12 cellular contexts compared by ENCODE assay signal in the genomic region with DNA sequence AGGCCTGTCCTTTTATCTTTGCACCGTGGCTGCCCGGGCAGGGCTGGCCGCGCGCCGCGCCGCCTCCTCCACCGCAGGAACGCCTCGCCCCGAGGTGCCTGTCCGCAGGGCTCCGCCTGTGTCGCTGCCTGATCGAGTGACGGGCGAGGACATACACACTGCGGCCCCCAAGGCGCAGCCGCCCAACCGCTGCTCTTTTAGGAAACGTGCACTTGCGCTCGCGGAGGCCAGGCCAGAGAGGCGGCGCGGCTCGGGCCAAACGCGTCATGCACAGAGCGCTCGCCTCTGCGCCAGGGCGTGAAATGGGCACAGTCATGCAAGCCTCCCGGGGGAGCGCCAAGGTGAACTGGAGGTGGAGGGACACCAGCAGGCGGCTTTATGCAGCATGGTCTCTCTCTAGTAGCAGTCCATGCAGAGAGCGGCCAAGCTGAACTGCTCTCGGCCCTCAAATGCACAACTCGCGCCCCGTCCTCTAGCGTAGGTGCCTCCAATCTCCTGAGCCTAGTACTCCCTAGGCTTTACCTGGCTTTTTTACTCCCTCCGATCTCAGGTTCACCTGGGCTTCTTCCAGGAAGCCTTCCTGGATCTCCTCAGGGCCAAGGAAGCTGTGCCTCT. TPM values are rescaled to one million over a fixed set of nuclear protein-coding genes. Genes with fewer than 3 reads are reported as not detected.
DNase-seq lines count a peak whose midpoint lies in the region; ATAC-seq and TF ChIP-seq lines count a peak whose summit lies in the region.
"Had no signal": no experiment of that assay in that cellular context is flagged by ENCODE, and none has a peak within 500 bp of the region (broad histone marks: within the 10 kb centered on the region; RNA-seq: fewer than 3 reads in every experiment).

No MANE protein-coding gene starts in this region.

- H3K9me3 Mint-ChIP-seq in activated CD4-positive, alpha-beta memory T cell treated with anti-CD3 and anti-CD28 coated beads for 36 hours = no peaks in the 10 kb centered on the region
- no peaks in the 10 kb centered on the region for H3K9me3 Mint-ChIP-seq in activated CD4-positive, alpha-beta memory T cell treated with anti-CD3 and anti-CD28 coated beads, Interleukin-2, amount 10 ng/mL, durations not matched to agents 7 days and 5 days
- H3K9me3 Mint-ChIP-seq in type B pancreatic cell = no peaks in the 10 kb centered on the region
- H3K9me3 Mint-ChIP-seq: activated T-cell treated with anti-CD3 and anti-CD28 coated beads, Interleukin-2, amount 50 U/mL, for 4 hours had no signal

- peak; percentile 10 for DNase-seq in activated CD4-positive, alpha-beta memory T cell treated with anti-CD3 and anti-CD28 coated beads for 36 hours
- DNase-seq in activated CD4-positive, alpha-beta memory T cell treated with anti-CD3 and anti-CD28 coated beads, Interleukin-2, amount 10 ng/mL, durations not matched to agents 7 days and 5 days = no peak
- DNase-seq in heart right ventricle (peak; percentile 19 to 57), type B pancreatic cell (ENCODE audit: extremely low spot score, unreplicated experiment) (no peak)
- DNase-seq: activated T-cell treated with anti-CD3 and anti-CD28 coated beads, Interleukin-2, amount 50 U/mL, for 4 hours; COR-L47; effector memory CD4-positive, alpha-beta T cell; midbrain had no signal

- H3K4me1 ChIP-seq in heart right ventricle (peaks cover 7 to 47% (median 30%) of the 10 kb centered on the region in 9 donors), mesodermal cell (ENCODE audit: control insufficient read depth, insufficient read depth, low read length, poor library complexity, severe bottlenecking) (peaks cover 28% of the 10 kb centered on the region)

- H3K4me3 ChIP-seq in heart right ventricle = peak overlapping the region in 8 of 10 donors; percentile 2 to 38 (median 18)
- peak overlapping the region; percentile 18 for H3K4me3 ChIP-seq in mesodermal cell (ENCODE audit: extremely low read depth, insufficient read depth, low read length, poor library complexity, severe bottlenecking)

- no peak overlapping the region for H3K27ac Mint-ChIP-seq in activated CD4-positive, alpha-beta memory T cell treated with anti-CD3 and anti-CD28 coated beads for 36 hours
- no peak overlapping the region for H3K27ac Mint-ChIP-seq in activated CD4-positive, alpha-beta memory T cell treated with anti-CD3 and anti-CD28 coated beads, Interleukin-2, amount 10 ng/mL, durations not matched to agents 7 days and 5 days
- H3K27ac Mint-ChIP-seq in type B pancreatic cell = no peak overlapping the region

- peaks cover 29% of the 10 kb centered on the region for H3K27me3 Mint-ChIP-seq in activated CD4-positive, alpha-beta memory T cell treated with anti-CD3 and anti-CD28 coated beads for 36 hours
- peaks cover 42% of the 10 kb centered on the region for H3K27me3 Mint-ChIP-seq in activated CD4-positive, alpha-beta memory T cell treated with anti-CD3 and anti-CD28 coated beads, Interleukin-2, amount 10 ng/mL, durations not matched to agents 7 days and 5 days
- H3K27me3 Mint-ChIP-seq in type B pancreatic cell = peaks cover 78% of the 10 kb centered on the region

- H3K27ac ChIP-seq in heart right ventricle = no peak overlapping the region
- no peak overlapping the region for H3K27ac ChIP-seq in mesodermal cell (ENCODE audit: low read depth, low read length, severe bottlenecking)

- H3K36me3 ChIP-seq in heart right ventricle (no peaks in the 10 kb centered on the region), mesodermal cell (ENCODE audit: control insufficient read depth, insufficient read depth, low read length) (peaks cover 3% of the 10 kb centered on the region)

- TF ChIP-seq CTCF in heart right ventricle (IDR thresholded peaks at IDR 0.05) (no peak), type B pancreatic cell (conservative IDR thresholded peaks at IDR 0.05) (no peak)

- H3K36me3 Mint-ChIP-seq in activated CD4-positive, alpha-beta memory T cell treated with anti-CD3 and anti-CD28 coated beads for 36 hours = no peaks in the 10 kb centered on the region
- no peaks in the 10 kb centered on the region for H3K36me3 Mint-ChIP-seq in activated CD4-positive, alpha-beta memory T cell treated with anti-CD3 and anti-CD28 coated beads, Interleukin-2, amount 10 ng/mL, durations not matched to agents 7 days and 5 days (ENCODE audit: low read depth)
- H3K36me3 Mint-ChIP-seq in type B pancreatic cell = no peaks in the 10 kb centered on the region

- WGBS in heart right ventricle, 2 donors = 19 to 20% methylated on average over 46 of the region's 46 CpGs
- WGBS in mesodermal cell (ENCODE audit: insufficient coverage in 2 of 2), 2 experiments = 16 to 19% methylated on average over 38 to 44 of the region's 46 CpGs

- H3K4me1 Mint-ChIP-seq in activated CD4-positive, alpha-beta memory T cell treated with anti-CD3 and anti-CD28 coated beads for 36 hours (ENCODE audit: low read depth) = peaks cover 4% of the 10 kb centered on the region
- no peaks in the 10 kb centered on the region for H3K4me1 Mint-ChIP-seq in activated CD4-positive, alpha-beta memory T cell treated with anti-CD3 and anti-CD28 coated beads, Interleukin-2, amount 10 ng/mL, durations not matched to agents 7 days and 5 days
- peaks cover 30% of the 10 kb centered on the region for H3K4me1 Mint-ChIP-seq in type B pancreatic cell (ENCODE audit: unreplicated experiment)

- H3K27me3 ChIP-seq in heart right ventricle = peaks cover 0 to 30% (median 0%) of the 10 kb centered on the region in 7 donors

- peak in 7 of 8 donors; percentile 32 to 80 (median 59) for ATAC-seq in heart right ventricle
- no peak for ATAC-seq in HG03460 (IDR thresholded peaks at IDR 0.05; ENCODE audit: unreplicated experiment)
- ATAC-seq in HG03354 (IDR thresholded peaks at IDR 0.05; ENCODE audit: poor library complexity, severe bottlenecking, unreplicated experiment) = no peak
- no peak for ATAC-seq in HG02840 (IDR thresholded peaks at IDR 0.05; ENCODE audit: low FRiP score, unreplicated experiment)

- no peaks in the 10 kb centered on the region for H3K9me3 ChIP-seq in heart right ventricle
- no peaks in the 10 kb centered on the region for H3K9me3 ChIP-seq in mesodermal cell (ENCODE audit: control insufficient read depth, low read length)

- POLR2A ChIA-PET in activated CD4-positive, alpha-beta memory T cell treated with anti-CD3 and anti-CD28 coated beads for 36 hours (lab: Charles Lee) = no interaction called here
- POLR2A ChIA-PET in activated CD4-positive, alpha-beta memory T cell treated with anti-CD3 and anti-CD28 coated beads, Interleukin-2, amount 10 ng/mL, durations not matched to agents 7 days and 5 days (lab: Charles Lee) = no interaction called here

- CTCF ChIA-PET in activated CD4-positive, alpha-beta memory T cell treated with anti-CD3 and anti-CD28 coated beads for 36 hours (lab: Charles Lee) = no interaction called here
- CTCF ChIA-PET in activated CD4-positive, alpha-beta memory T cell treated with anti-CD3 and anti-CD28 coated beads, Interleukin-2, amount 10 ng/mL, durations not matched to agents 7 days and 5 days (lab: Charles Lee) = interaction anchor here (1.7 kb wide), 1 partner anchor 13 kb away, joined by 6 read pairs; a partner anchor contains a TSS

- no peak overlapping the region for H3K4me3 Mint-ChIP-seq in activated CD4-positive, alpha-beta memory T cell treated with anti-CD3 and anti-CD28 coated beads for 36 hours
- H3K4me3 Mint-ChIP-seq in activated CD4-positive, alpha-beta memory T cell treated with anti-CD3 and anti-CD28 coated beads, Interleukin-2, amount 10 ng/mL, durations not matched to agents 7 days and 5 days = no peak overlapping the region
- H3K4me3 Mint-ChIP-seq in type B pancreatic cell = peak overlapping the region; percentile 35
- H3K4me3 Mint-ChIP-seq: activated T-cell treated with anti-CD3 and anti-CD28 coated beads, Interleukin-2, amount 50 U/mL, for 4 hours had no signal

- intact Hi-C loops in activated CD4-positive, alpha-beta memory T cell treated with anti-CD3 and anti-CD28 coated beads for 36 hours (cut with micrococcal nuclease) = no loop called here
- intact Hi-C loops in heart right ventricle (cut with DNase I) = loop anchor here in 1 of 10 donors (10.0 kb wide), 1 partner anchor 249 kb away; no protein-coding TSS in a partner anchor

RNA-seq across cellular contexts. Expression of a gene that starts 12.9 kb away (rescaled TPM):
- total RNA-seq in activated CD4-positive, alpha-beta memory T cell treated with anti-CD3 and anti-CD28 coated beads for 36 hours = not detected
- not detected for total RNA-seq in activated CD4-positive, alpha-beta memory T cell treated with anti-CD3 and anti-CD28 coated beads, Interleukin-2, amount 10 ng/mL, durations not matched to agents 7 days and 5 days
- total RNA-seq in heart right ventricle (1 to 10 TPM in 1 of 10 donors, under 1 TPM in 9; 0.21 to 1.1 (median 0.53) TPM), type B pancreatic cell (ENCODE audit: low replicate concordance) (2.2 and 6.7 TPM in 2 replicates)
- polyA plus RNA-seq in heart right ventricle = under 1 TPM; 0.44 to 0.83 TPM
- 3.5 TPM for polyA plus RNA-seq in mesodermal cell (2013, experiment 1 of 2)
- polyA plus RNA-seq in mesodermal cell (2013, experiment 2 of 2) = 4.5 TPM
- total RNA-seq: activated T-cell treated with anti-CD3 and anti-CD28 coated beads, Interleukin-2, amount 50 U/mL, for 4 hours had no signal

Comparison
In these comparisons a context has a peak if more than half of its experiments do, and no peak if none do; other contexts are left out.
1. DNase-seq: peak in activated CD4-positive, alpha-beta memory T cell treated with anti-CD3 and anti-CD28 coated beads for 36 hours (single experiment) and heart right ventricle (2 of 2); none in activated CD4-positive, alpha-beta memory T cell treated with anti-CD3 and anti-CD28 coated beads, Interleukin-2, amount 10 ng/mL, durations not matched to agents 7 days and 5 days (single experiment) and type B pancreatic cell (single experiment).
2. ATAC-seq: peak in heart right ventricle (7 of 8); none in HG03460 (single experiment), HG03354 (single experiment) and HG02840 (single experiment).